ENCODE assay signal across 19 cellular contexts in the genomic region with DNA sequence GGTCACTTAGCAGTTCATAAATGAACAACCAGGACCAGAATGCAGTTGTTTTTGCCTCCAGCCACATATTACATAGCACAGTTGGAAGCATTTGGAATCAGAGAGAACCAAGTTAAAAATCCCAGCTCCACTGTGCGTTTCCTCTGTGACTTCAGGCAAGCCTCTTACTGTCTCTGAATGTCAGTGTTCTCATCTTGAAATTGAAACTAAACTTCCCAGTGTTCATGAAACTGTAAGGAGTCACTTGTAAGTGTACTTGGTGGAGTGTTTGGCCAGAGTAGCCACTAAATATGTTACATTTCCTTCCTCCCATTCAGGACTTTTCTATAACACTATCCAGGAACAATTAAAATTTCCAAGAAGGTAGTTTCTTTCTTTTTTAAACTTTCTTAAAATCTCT.
"Had no signal": no experiment of that assay in that cellular context is flagged by ENCODE, and none has a peak within 500 bp of the region (broad histone marks: within the 10 kb centered on the region; RNA-seq: fewer than 3 reads in every experiment).

No MANE protein-coding gene starts in this region.

- DNase-seq: activated CD4-positive, alpha-beta memory T cell treated with anti-CD3 and anti-CD28 coated beads for 36 hours; activated CD4-positive, alpha-beta T cell treated with anti-CD3 and anti-CD28 coated beads for 4 hours; activated naive CD4-positive, alpha-beta T cell; activated naive CD8-positive, alpha-beta T cell treated with anti-CD3 and anti-CD28 coated beads for 36 hours; activated T-cell treated with anti-CD3 and anti-CD28 coated beads for 4 hours; amniotic stem cell; dorsolateral prefrontal cortex; hippocampal formation; left colon; midbrain; stimulated activated CD4-positive, alpha-beta T cell treated with anti-CD3 and anti-CD28 coated beads, Interleukin-2, amount 100 ng/mL, for 24 hours; stomach; trophoblast cell had no signal

- FAIRE-seq: islet of Langerhans, TTC549 had no signal

- H3K4me3 ChIP-seq: dorsolateral prefrontal cortex, right atrium auricular region, stomach had no signal

- H3K27me3 Mint-ChIP-seq: activated CD4-positive, alpha-beta memory T cell treated with anti-CD3 and anti-CD28 coated beads for 36 hours; progenitor cell of endocrine pancreas had no signal

- H3K36me3 ChIP-seq: right atrium auricular region, stomach had no signal

- H3K27ac ChIP-seq: dorsolateral prefrontal cortex, right atrium auricular region, stomach had no signal

- H3K4me1 ChIP-seq: right atrium auricular region had no signal

- ATAC-seq: left colon, WTC11 had no signal

- H3K36me3 Mint-ChIP-seq: activated CD4-positive, alpha-beta memory T cell treated with anti-CD3 and anti-CD28 coated beads for 36 hours; activated naive CD8-positive, alpha-beta T cell treated with anti-CD3 and anti-CD28 coated beads for 36 hours; WTC11 had no signal

- H3K27me3 ChIP-seq: dorsolateral prefrontal cortex, right atrium auricular region, stomach had no signal

- H3K4me3 Mint-ChIP-seq: activated CD4-positive, alpha-beta memory T cell treated with anti-CD3 and anti-CD28 coated beads for 36 hours; activated naive CD8-positive, alpha-beta T cell treated with anti-CD3 and anti-CD28 coated beads for 36 hours; neural crest cell; WTC11 had no signal

- H3K27ac Mint-ChIP-seq: activated CD4-positive, alpha-beta memory T cell treated with anti-CD3 and anti-CD28 coated beads for 36 hours; activated naive CD8-positive, alpha-beta T cell treated with anti-CD3 and anti-CD28 coated beads for 36 hours; progenitor cell of endocrine pancreas; WTC11 had no signal

- H3K4me1 Mint-ChIP-seq: neural crest cell had no signal

- H3K9me3 ChIP-seq: right atrium auricular region, stomach had no signal
